15 cellular contexts compared by ENCODE assay signal in the genomic region with DNA sequence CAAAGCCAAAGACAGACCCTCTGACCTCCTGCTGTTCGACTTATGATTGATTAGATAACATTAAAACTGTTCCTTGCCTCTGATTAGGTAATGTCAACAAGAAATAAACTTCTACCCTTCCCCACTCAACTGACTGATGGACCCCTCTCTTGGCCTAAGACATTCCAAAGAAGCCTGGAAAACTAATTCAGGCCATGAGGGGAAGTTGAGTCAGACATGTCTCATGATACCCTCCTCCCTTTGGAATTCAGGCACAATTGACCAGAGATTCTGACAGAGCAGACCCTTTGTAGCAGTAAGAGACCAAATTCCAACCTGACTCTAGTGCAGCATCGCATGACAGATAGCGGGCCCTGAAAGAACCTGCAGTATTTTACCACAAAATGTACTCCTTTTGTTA.
A peak's percentile ranks its signal among the peaks of the same experiment; 100 is the strongest.
DNase-seq lines count a peak whose midpoint lies in the region; TF ChIP-seq lines count a peak whose summit lies in the region.
"Had no signal": no experiment of that assay in that cellular context is flagged by ENCODE, and none has a peak within 500 bp of the region (broad histone marks: within the 10 kb centered on the region; RNA-seq: fewer than 3 reads in every experiment).

No MANE protein-coding gene starts in this region.

- H3K23ac ChIP-seq in mesendoderm (ENCODE audit: low read length) (no peak overlapping the region), mesenchymal stem cell (ENCODE audit: low read length in 2 of 2) (no peak overlapping the region)

- no peak for TF ChIP-seq CTCF in sigmoid colon (IDR thresholded peaks at IDR 0.05)

- H3K4me3 ChIP-seq in mesendoderm (ENCODE audit: low read length) (no peak overlapping the region), sigmoid colon (no peak overlapping the region), mesenchymal stem cell (ENCODE audit: insufficient read depth in 1 of 2, low read depth in 1 of 2, low read length in 2 of 2) (no peak overlapping the region), HAP-1 (no peak overlapping the region), H7 (ENCODE audit: insufficient read depth, low read depth, low read length) (no peak overlapping the region)
- H3K4me3 ChIP-seq: A549, GM23338 had no signal

- H4K8ac ChIP-seq in mesendoderm (ENCODE audit: low read depth, low read length): no peak overlapping the region
- no peak overlapping the region for H4K8ac ChIP-seq in mesenchymal stem cell (ENCODE audit: low read length)

- no peak overlapping the region for H3K56ac ChIP-seq in mesendoderm (ENCODE audit: low read length)

- H3K27me3 ChIP-seq in mesendoderm (ENCODE audit: insufficient read depth, low read length, poor library complexity) (no peaks in the 10 kb centered on the region), sigmoid colon (no peaks in the 10 kb centered on the region), mesenchymal stem cell (ENCODE audit: control insufficient read depth in 1 of 2, insufficient read depth in 1 of 2, low read length in 2 of 2) (no peaks in the 10 kb centered on the region), HAP-1 (ENCODE audit: low read depth) (no peaks in the 10 kb centered on the region), H7 (ENCODE audit: control insufficient read depth, insufficient read depth, low read length) (no peaks in the 10 kb centered on the region)

- H3K4ac ChIP-seq in mesendoderm (ENCODE audit: low read depth, low read length): no peak overlapping the region
- no peak overlapping the region for H3K4ac ChIP-seq in mesenchymal stem cell (ENCODE audit: low read depth in 1 of 2, low read length in 2 of 2)

- no peak overlapping the region for H2BK15ac ChIP-seq in mesendoderm (replicated peaks; ENCODE audit: low read depth)
- H2BK15ac ChIP-seq in mesenchymal stem cell (ENCODE audit: low read depth, poor library complexity, severe bottlenecking): no peak overlapping the region

- no peak overlapping the region for H2BK5ac ChIP-seq in mesendoderm (ENCODE audit: low read length)
- no peak overlapping the region for H2BK5ac ChIP-seq in mesenchymal stem cell (ENCODE audit: low read depth, low read length, poor library complexity, severe bottlenecking)

- H3K9me3 ChIP-seq in sigmoid colon (peaks cover 0 to 4% (median 0%) of the 10 kb centered on the region in 4 donors), mesenchymal stem cell (ENCODE audit: control insufficient read depth, low read length) (peaks cover 6% of the 10 kb centered on the region), HAP-1 (no peaks in the 10 kb centered on the region)
- H3K9me3 ChIP-seq: Caco-2 had no signal

- H3K36me3 ChIP-seq in mesendoderm (ENCODE audit: control insufficient read depth, insufficient read depth, low read length) (no peaks in the 10 kb centered on the region), sigmoid colon (no peaks in the 10 kb centered on the region), mesenchymal stem cell (ENCODE audit: control insufficient read depth in 1 of 2, insufficient read depth in 2 of 2, low read depth in 1 of 2, low read length in 2 of 2) (no peaks in the 10 kb centered on the region), HAP-1 (replicated peaks) (no peaks in the 10 kb centered on the region), H7 (replicated peaks; ENCODE audit: control insufficient read depth, insufficient read depth, low read length) (no peaks in the 10 kb centered on the region)

- H2AK5ac ChIP-seq in mesendoderm (ENCODE audit: low read length) (no peak overlapping the region), mesenchymal stem cell (ENCODE audit: low read length, severe bottlenecking) (no peak overlapping the region)

- DNase-seq in ELF-1 (ENCODE audit: low read depth, low spot score): peak; percentile 11
- DNase-seq in astrocyte of the hippocampus (ENCODE audit: low read depth, low spot score): peak; percentile 57
- DNase-seq in mesendoderm: peak; percentile 27
- peak; percentile 15 for DNase-seq in sigmoid colon
- DNase-seq in mesenchymal stem cell: no peak
- no peak for DNase-seq in HAP-1 (ENCODE audit: low spot score in 2 of 2)
- DNase-seq in H7: no peak
- DNase-seq: AML-193; Caco-2; CD4-positive, alpha-beta T cell; GDM1 had no signal

- no peaks in the 10 kb centered on the region for H3K79me2 ChIP-seq in mesendoderm (ENCODE audit: control insufficient read depth, insufficient read depth, low read length)

- H3K18ac ChIP-seq in mesendoderm (ENCODE audit: low read length) (no peak overlapping the region), mesenchymal stem cell (ENCODE audit: low read depth in 1 of 2, low read length in 2 of 2) (no peak overlapping the region)

- no peak overlapping the region for H3K27ac ChIP-seq in mesendoderm (ENCODE audit: low read depth, low read length)
- no peak overlapping the region for H3K27ac ChIP-seq in sigmoid colon
- H3K27ac ChIP-seq in mesenchymal stem cell (ENCODE audit: low read length, poor library complexity, severe bottlenecking): no peak overlapping the region
- H3K27ac ChIP-seq: 22Rv1, A549, C4-2B had no signal

- no peak overlapping the region for H4K5ac ChIP-seq in mesendoderm (ENCODE audit: low read length)

- H3K79me1 ChIP-seq in mesendoderm (ENCODE audit: low read length) (no peaks in the 10 kb centered on the region), mesenchymal stem cell (replicated peaks; ENCODE audit: low read length, poor library complexity, severe bottlenecking) (no peaks in the 10 kb centered on the region)

- WGBS in mesendoderm (ENCODE audit: extremely low coverage, insufficient coverage, low lambda C conversion rate): no CpG with 5 or more reads among the region's 3 CpGs
- 77 to 84% methylated on average over 3 of the region's 3 CpGs for WGBS in sigmoid colon, 2 donors
- WGBS in mesenchymal stem cell: 59% methylated on average over 3 of the region's 3 CpGs

- no peak overlapping the region for H2BK12ac ChIP-seq in mesenchymal stem cell (ENCODE audit: low read length in 2 of 2)

- in situ Hi-C loops in HAP-1 (cut with MboI; ENCODE audit: low sequenced_read_pairs): no loop called here

- no peak overlapping the region for H2AFZ ChIP-seq in mesenchymal stem cell (ENCODE audit: low read depth, low read length)
- H2AFZ ChIP-seq: GM23338 had no signal

- H2BK120ac ChIP-seq in mesendoderm (ENCODE audit: low read depth, low read length) (no peak overlapping the region), mesenchymal stem cell (ENCODE audit: low read depth, low read length) (no peak overlapping the region)

- no peak for TF ChIP-seq EP300 in sigmoid colon (IDR thresholded peaks at IDR 0.05)

- H3K14ac ChIP-seq in mesenchymal stem cell (ENCODE audit: low read length in 2 of 2): no peak overlapping the region

- no peak overlapping the region for H4K91ac ChIP-seq in mesenchymal stem cell (ENCODE audit: low read length)

- no peaks in the 10 kb centered on the region for H3K4me1 ChIP-seq in mesendoderm (ENCODE audit: control insufficient read depth, low read depth, low read length)
- no peaks in the 10 kb centered on the region for H3K4me1 ChIP-seq in sigmoid colon
- H3K4me1 ChIP-seq in mesenchymal stem cell (ENCODE audit: control insufficient read depth, insufficient read depth, low read depth, low read length): no peaks in the 10 kb centered on the region
- no peaks in the 10 kb centered on the region for H3K4me1 ChIP-seq in HAP-1
- H3K4me1 ChIP-seq: A549, Caco-2 had no signal

- no peak for TF ChIP-seq POLR2A in sigmoid colon (IDR thresholded peaks at IDR 0.05)

- H3K4me2 ChIP-seq in mesendoderm (ENCODE audit: low read length) (no peak overlapping the region), mesenchymal stem cell (ENCODE audit: low read length, poor library complexity, severe bottlenecking) (no peak overlapping the region)
- H3K4me2 ChIP-seq: A549, GM23338 had no signal

- no peak overlapping the region for H3K9ac ChIP-seq in mesendoderm (ENCODE audit: low read length)
- no peak overlapping the region for H3K9ac ChIP-seq in mesenchymal stem cell (ENCODE audit: low read length)

- intact Hi-C loops in sigmoid colon (cut with DNase I): no loop called here

Comparison
In these comparisons a context has a peak if more than half of its experiments do, and no peak if none do; other contexts are left out.
1. DNase-seq: peak in ELF-1 (single experiment), astrocyte of the hippocampus (single experiment), mesendoderm (single experiment) and sigmoid colon (single experiment); none in mesenchymal stem cell (single experiment), HAP-1 (0 of 2) and H7 (single experiment).